8 cellular contexts compared by ENCODE assay signal in the genomic region with DNA sequence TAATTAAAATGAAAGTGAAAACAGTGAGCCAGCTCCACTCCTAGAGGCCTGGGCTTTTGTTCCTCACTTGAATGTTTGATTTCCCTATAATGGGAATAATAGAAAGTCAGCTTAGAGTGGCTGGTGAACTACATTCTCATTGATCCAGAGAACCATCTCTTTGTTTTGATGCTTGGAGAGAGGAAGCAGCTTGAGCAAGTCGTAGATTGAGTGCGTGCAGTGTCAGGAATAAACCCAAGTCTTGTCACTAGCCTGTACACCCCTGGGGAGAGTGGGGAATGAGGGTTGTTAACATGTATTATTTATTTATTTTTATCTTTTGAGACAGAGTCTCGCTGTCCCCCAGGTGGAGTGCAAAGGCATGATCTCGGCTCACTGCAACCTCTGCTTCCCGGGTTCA. TPM values are rescaled to one million over a fixed set of nuclear protein-coding genes. Genes with fewer than 3 reads are reported as not detected.
DNase-seq lines count a peak whose midpoint lies in the region; ATAC-seq and TF ChIP-seq lines count a peak whose summit lies in the region.

No MANE protein-coding gene starts in this region.

- ATAC-seq in HG02678 (IDR thresholded peaks at IDR 0.05; ENCODE audit: unreplicated experiment): no peak
- no peak for ATAC-seq in HG02884 (IDR thresholded peaks at IDR 0.05; ENCODE audit: unreplicated experiment)

- H3K4me1 Mint-ChIP-seq in HFFc6 (ENCODE audit: low read depth): peaks cover 38% of the 10 kb centered on the region

- H3K4me3 ChIP-seq in SJSA1 (peak overlapping the region; percentile 54), fibroblast of lung (replicated peaks in 1 of 4; ENCODE audit: control extremely low read depth in 1 of 4, insufficient read depth in 1 of 4, low read depth in 3 of 4, low read length in 4 of 4) (peak overlapping the region; percentile 80 to 99 (median 90)), prostate gland (peak overlapping the region; percentile 72 to 74)

- TF ChIP-seq CTCF in HFFc6 (IDR thresholded peaks at IDR 0.05): no peak
- TF ChIP-seq CTCF in fibroblast of lung (conservative IDR thresholded peaks at IDR 0.05 in 1 of 2, IDR thresholded peaks at IDR 0.05 in 1 of 2; ENCODE audit: low read depth in 1 of 2, low read length in 2 of 2): no peak
- no peak for TF ChIP-seq CTCF in prostate gland (IDR thresholded peaks at IDR 0.05)

- H3K27ac ChIP-seq in SJSA1: peak overlapping the region; percentile 96
- peak overlapping the region; percentile 94 for H3K27ac ChIP-seq in fibroblast of lung (ENCODE audit: insufficient read depth, low read length)
- H3K27ac ChIP-seq in prostate gland: peak overlapping the region; percentile 84 to 92

- peak overlapping the region; percentile 99 for H3K27ac Mint-ChIP-seq in HFFc6

- no peak for TF ChIP-seq POLR2A in prostate gland (IDR thresholded peaks at IDR 0.05)

- WGBS in prostate gland: 20% methylated on average over 5 of the region's 5 CpGs

- H3K9ac ChIP-seq in fibroblast of lung (ENCODE audit: insufficient read depth, low read length): peak overlapping the region; percentile 32

- peaks cover 7% of the 10 kb centered on the region for H3K4me1 ChIP-seq in SJSA1 (replicated peaks)
- peaks cover 2% of the 10 kb centered on the region for H3K4me1 ChIP-seq in fibroblast of lung (ENCODE audit: control insufficient read depth, extremely low read depth, insufficient read depth, low read length)
- peaks cover 10% of the 10 kb centered on the region for H3K4me1 ChIP-seq in prostate gland (replicated peaks)

- DNase-seq in HFFc6 (no peak), SJSA1 (ENCODE audit: low read depth in 1 of 2, low spot score in 2 of 2) (no peak), fibroblast of lung (ENCODE audit: low read depth in 2 of 2) (no peak), prostate gland (ENCODE audit: low spot score) (no peak), NCI-H1092 treated with DMSO at 0.1 percent for 48 hours (lab: John Stamatoyannopoulos, UW) (no peak), GDM1 (lab: John Stamatoyannopoulos, UW) (no peak)

- intact Hi-C loops in prostate gland (cut with DNase I): no loop called here

- H3K4me2 ChIP-seq in fibroblast of lung (ENCODE audit: extremely low read depth, insufficient read depth, low read length): peak overlapping the region; percentile 92

- no peaks in the 10 kb centered on the region for H3K9me3 ChIP-seq in SJSA1 (replicated peaks)
- H3K9me3 ChIP-seq in fibroblast of lung (ENCODE audit: control insufficient read depth, insufficient read depth, low read depth, low read length): no peaks in the 10 kb centered on the region
- no peaks in the 10 kb centered on the region for H3K9me3 ChIP-seq in prostate gland

- H3K36me3 Mint-ChIP-seq in HFFc6 (ENCODE audit: low read depth): peaks cover 10% of the 10 kb centered on the region

- H2AFZ ChIP-seq in fibroblast of lung (ENCODE audit: low read length): peak overlapping the region; percentile 71

- H4K20me1 ChIP-seq in fibroblast of lung (ENCODE audit: control insufficient read depth, extremely low read depth, insufficient read depth, low read length): no peaks in the 10 kb centered on the region

- peak overlapping the region; percentile 99 for H3K4me3 Mint-ChIP-seq in HFFc6

- no peaks in the 10 kb centered on the region for H3K9me3 Mint-ChIP-seq in HFFc6

- peaks cover 14% of the 10 kb centered on the region for H3K36me3 ChIP-seq in SJSA1
- no peaks in the 10 kb centered on the region for H3K36me3 ChIP-seq in fibroblast of lung (ENCODE audit: control insufficient read depth, insufficient read depth, low read length)
- H3K36me3 ChIP-seq in prostate gland: no peaks in the 10 kb centered on the region

- H3K79me2 ChIP-seq in fibroblast of lung (ENCODE audit: control insufficient read depth, insufficient read depth, low read length): peaks cover 28% of the 10 kb centered on the region

- no peaks in the 10 kb centered on the region for H3K27me3 ChIP-seq in SJSA1 (replicated peaks)
- no peaks in the 10 kb centered on the region for H3K27me3 ChIP-seq in fibroblast of lung (ENCODE audit: control insufficient read depth, insufficient read depth, low read length)
- H3K27me3 ChIP-seq in prostate gland (replicated peaks; ENCODE audit: insufficient read depth): no peaks in the 10 kb centered on the region

- no peaks in the 10 kb centered on the region for H3K27me3 Mint-ChIP-seq in HFFc6 (ENCODE audit: insufficient read depth)

RNA-seq across cellular contexts. Expression of gene LSG1, which starts 0.9 kb away (rescaled TPM):
- 10 to 100 TPM; 26.4 to 31.7 (median 29.3) TPM for total RNA-seq in HFFc6 (2021; fragmentation: NEBNext Ultra II Directional; extraction: Animal tissue kit (Norgen Biotek cat#: 25700))
- total RNA-seq in SJSA1 (2014; rRNA removed; shearing (Covaris generic)): 20.6 and 36.3 TPM in 2 replicates
- 34.7 and 35.3 TPM in 2 replicates for total RNA-seq in fibroblast of lung
- 27.6 and 34.9 TPM in 2 replicates for polyA plus RNA-seq in fibroblast of lung
- polyA plus RNA-seq in fibroblast of lung (2012): 16.4 and 22.6 TPM in 2 replicates
- polyA minus RNA-seq in fibroblast of lung (ENCODE audit: low replicate concordance): 22.6 and 55.8 TPM in 2 replicates
- 10 to 100 TPM; 25.9 to 49.6 TPM for total RNA-seq in prostate gland

RNA-seq across cellular contexts. Expression of gene FAM43A, which starts 12.8 kb away (rescaled TPM):
- 10 to 100 TPM; 10.6 to 28.5 (median 11.6) TPM for total RNA-seq in HFFc6 (2021; fragmentation: NEBNext Ultra II Directional; extraction: Animal tissue kit (Norgen Biotek cat#: 25700))
- 14.2 and 17.6 TPM in 2 replicates for total RNA-seq in SJSA1 (2014; rRNA removed; shearing (Covaris generic))
- total RNA-seq in fibroblast of lung (7.2 and 8.8 TPM in 2 replicates), prostate gland (10 to 100 TPM; 39.6 to 93.6 TPM)
- polyA plus RNA-seq in fibroblast of lung: 3.2 and 6.7 TPM in 2 replicates
- polyA plus RNA-seq in fibroblast of lung (2012): 5.0 and 11.2 TPM in 2 replicates
- 0.51 and 1.6 TPM in 2 replicates for polyA minus RNA-seq in fibroblast of lung (ENCODE audit: low replicate concordance)

RNA-seq across cellular contexts. Expression of gene TMEM44, which starts 39.7 kb away (rescaled TPM):
- total RNA-seq in HFFc6 (2021; fragmentation: NEBNext Ultra II Directional; extraction: Animal tissue kit (Norgen Biotek cat#: 25700)): 10 to 100 TPM; 11.8 to 14.0 (median 13.2) TPM
- total RNA-seq in SJSA1 (2014; rRNA removed; shearing (Covaris generic)): 12.2 and 18.2 TPM in 2 replicates
- 9.2 and 14.9 TPM in 2 replicates for total RNA-seq in fibroblast of lung
- 10.8 and 11.0 TPM in 2 replicates for polyA plus RNA-seq in fibroblast of lung
- 12.3 and 13.5 TPM in 2 replicates for polyA plus RNA-seq in fibroblast of lung (2012)
- 12.5 and 14.9 TPM in 2 replicates for polyA minus RNA-seq in fibroblast of lung (ENCODE audit: low replicate concordance)
- 10 to 100 TPM; 11.0 to 11.1 TPM for total RNA-seq in prostate gland
